ENCODE assay signal across 8 cellular contexts in genomic region chr3:42906085-42906904, GRCh38. TPM values are rescaled to one million over a fixed set of nuclear protein-coding genes. Genes with fewer than 3 reads are reported as not detected.
DNase-seq lines count a peak whose midpoint lies in the region; ATAC-seq and TF ChIP-seq lines count a peak whose summit lies in the region.

ZNF662 (plus strand) TSS chr3:42906142; CDS start chr3:42908115, 1,973 bp downstream.

- H3K27me3 Mint-ChIP-seq in GM23338 (ENCODE audit: insufficient read depth, low read depth, poor library complexity) = peaks cover 10% of the 10 kb centered on the region
- H3K27me3 Mint-ChIP-seq in activated CD8-positive, alpha-beta T cell treated with anti-CD3 and anti-CD28 coated beads for 36 hours = peaks cover 26% of the 10 kb centered on the region

- H3F3A ChIP-seq in GM23338 (replicated peaks; ENCODE audit: low read depth) = no peaks in the 10 kb centered on the region

- H3K4me1 ChIP-seq in GM23338 (ENCODE audit: insufficient read depth) = no peaks in the 10 kb centered on the region; the same call in 1 of the 2 replicates
- peaks cover 5% of the 10 kb centered on the region for H3K4me1 ChIP-seq in ovary (ENCODE audit: insufficient read depth)

- peaks cover 4% of the 10 kb centered on the region; the same call in 1 of the 3 replicates for H3K4me1 Mint-ChIP-seq in GM23338
- peaks cover 17% of the 10 kb centered on the region for H3K4me1 Mint-ChIP-seq in activated CD8-positive, alpha-beta T cell treated with anti-CD3 and anti-CD28 coated beads for 36 hours (ENCODE audit: low read depth)

- DNase-seq in GM23338 (ENCODE audit: low spot score) = peak; percentile 27
- DNase-seq in activated CD8-positive, alpha-beta T cell treated with anti-CD3 and anti-CD28 coated beads for 36 hours = peak; percentile 40
- DNase-seq in fibroblast of mammary gland (ENCODE audit: low read depth) = peak; percentile 26
- peak; percentile 66 to 83 (median 73) for DNase-seq in ovary
- no peak for DNase-seq in LoVo (ENCODE audit: low spot score)
- DNase-seq in CD1c-positive myeloid dendritic cell (ENCODE audit: extremely low spot score) = no peak
- no peak for DNase-seq in AML-193 (lab: John Stamatoyannopoulos, UW)
- DNase-seq in DMS114 treated with DMSO at 0.1 percent for 48 hours (lab: John Stamatoyannopoulos, UW; ENCODE audit: unreplicated experiment) = no peak

- peaks cover 32% of the 10 kb centered on the region for H3K9me3 Mint-ChIP-seq in GM23338
- H3K9me3 Mint-ChIP-seq in activated CD8-positive, alpha-beta T cell treated with anti-CD3 and anti-CD28 coated beads for 36 hours = peaks cover 13% of the 10 kb centered on the region

- H3K27me3 ChIP-seq in GM23338 (ENCODE audit: insufficient read depth) (no peaks in the 10 kb centered on the region), ovary (no peaks in the 10 kb centered on the region)

- H3K36me3 ChIP-seq in GM23338 (ENCODE audit: insufficient read depth) (no peaks in the 10 kb centered on the region; the same call in 1 of the 2 replicates), ovary (peaks cover under 1% of the 10 kb centered on the region)

- POLR2A ChIA-PET in activated CD8-positive, alpha-beta T cell treated with anti-CD3 and anti-CD28 coated beads for 36 hours (lab: Charles Lee) = no interaction called here

- no peak within 1 kb of the TSS for H3K27ac Mint-ChIP-seq in GM23338
- H3K27ac Mint-ChIP-seq in activated CD8-positive, alpha-beta T cell treated with anti-CD3 and anti-CD28 coated beads for 36 hours = peak within 1 kb of the TSS; percentile 58

- TF ChIP-seq CTCF in GM23338 (conservative IDR thresholded peaks at IDR 0.05; ENCODE audit: low read depth in 2 of 2) = no peak
- no peak for TF ChIP-seq CTCF in activated CD8-positive, alpha-beta T cell treated with anti-CD3 and anti-CD28 coated beads for 36 hours (IDR thresholded peaks at IDR 0.05)
- no peak for TF ChIP-seq CTCF in fibroblast of mammary gland (conservative IDR thresholded peaks at IDR 0.05; ENCODE audit: control insufficient read depth, insufficient read depth, low read depth, low read length)
- TF ChIP-seq CTCF in ovary (IDR thresholded peaks at IDR 0.05) = no peak

- H4K20me1 ChIP-seq in GM23338 (replicated peaks; ENCODE audit: insufficient read depth) = no peaks in the 10 kb centered on the region

- no peak for TF ChIP-seq EP300 in ovary (IDR thresholded peaks at IDR 0.05)

- H3K27ac ChIP-seq in GM23338 (ENCODE audit: low read depth) (no peak within 1 kb of the TSS), ovary (peak within 1 kb of the TSS; percentile 48 to 84)

- intact Hi-C loops in activated CD8-positive, alpha-beta T cell treated with anti-CD3 and anti-CD28 coated beads for 36 hours (cut with micrococcal nuclease) = no loop called here
- intact Hi-C loops in ovary (cut with DNase I) = no loop called here

- H3K9me2 ChIP-seq in GM23338 (ENCODE audit: insufficient read depth) = 0 out of 2 replicates have a peak, but pooled peaks cover 4% of the 10 kb centered on the region

- H3K9me3 ChIP-seq in ovary = peaks cover 0 to 16% of the 10 kb centered on the region in 2 donors

- no peaks in the 10 kb centered on the region for H3K79me2 ChIP-seq in GM23338 (replicated peaks; ENCODE audit: insufficient read depth)

- H2AFZ ChIP-seq in GM23338 = peak within 1 kb of the TSS; percentile 69

- peak; percentile 85 for ATAC-seq in GM23338
- peak; percentile 82 for ATAC-seq in activated CD8-positive, alpha-beta T cell treated with anti-CD3 and anti-CD28 coated beads for 36 hours

- H3K36me3 Mint-ChIP-seq in GM23338 (ENCODE audit: low read depth) = peaks cover 33% of the 10 kb centered on the region
- peaks cover 19% of the 10 kb centered on the region for H3K36me3 Mint-ChIP-seq in activated CD8-positive, alpha-beta T cell treated with anti-CD3 and anti-CD28 coated beads for 36 hours (ENCODE audit: low read depth)

- H3K4me3 Mint-ChIP-seq in GM23338 = peak within 1 kb of the TSS; percentile 14; the same call in 2 of the 3 replicates
- peak within 1 kb of the TSS; percentile 68 for H3K4me3 Mint-ChIP-seq in activated CD8-positive, alpha-beta T cell treated with anti-CD3 and anti-CD28 coated beads for 36 hours

- H3K4me3 ChIP-seq in GM23338 (peak within 1 kb of the TSS; percentile 13; the same call in 1 of the 2 replicates), fibroblast of mammary gland (ENCODE audit: control insufficient read depth, low read depth, low read length) (peak within 1 kb of the TSS; percentile 40), ovary (peak within 1 kb of the TSS; percentile 76)

- TF ChIP-seq POLR2A in ovary (IDR thresholded peaks at IDR 0.05) = peak; percentile 51

- WGBS in ovary, 3 donors = 2% methylated on average over 31 to 59 of the region's 59 CpGs

- CTCF ChIA-PET in activated CD8-positive, alpha-beta T cell treated with anti-CD3 and anti-CD28 coated beads for 36 hours (lab: Charles Lee) = interaction anchor here (1.0 kb wide), 2 partner anchors 25 to 317 kb away, joined by 4 to 6 read pairs; no protein-coding TSS in a partner anchor

- no peak within 1 kb of the TSS for H3K4me2 ChIP-seq in GM23338

TF ChIP-seq in GM23338, 12 proteins besides CTCF, POLR2A, EP300 and RAD21 (continues in another document):
- TF ChIP-seq EZH2phosphoT487 (IDR thresholded peaks at IDR 0.05; ENCODE audit: unreplicated experiment) (no peak), ZNF114 (CRISPR knock-in tag; IDR thresholded peaks at IDR 0.05) (no peak), POLR2AphosphoS5 (IDR thresholded peaks at IDR 0.05; ENCODE audit: low read depth) (no peak), JUNB (IDR thresholded peaks at IDR 0.05; ENCODE audit: unreplicated experiment) (no peak), NANOG (IDR thresholded peaks at IDR 0.05; ENCODE audit: borderline replicate concordance) (no peak), EZH2 (IDR thresholded peaks at IDR 0.05; ENCODE audit: low read depth, unreplicated experiment) (no peak), REST (IDR thresholded peaks at IDR 0.05; ENCODE audit: unreplicated experiment) (no peak)

RNA-seq across cellular contexts. Expression of gene ZNF662, which starts in this region (rescaled TPM):
- total RNA-seq in GM23338 (2014; rRNA removed; shearing (Covaris generic)) = 0.50 and 1.5 TPM in 2 replicates
- 0.84 and 1.4 TPM in 2 replicates for polyA plus RNA-seq in GM23338 (2016; fragmentation: Nextera tagmentation; extraction: Ambion mirVana)
- total RNA-seq in activated CD8-positive, alpha-beta T cell treated with anti-CD3 and anti-CD28 coated beads for 36 hours = 1 to 10 TPM; 2.1 to 3.2 TPM
- total RNA-seq in ovary = 10 to 100 TPM in 5 of 7 donors, 1 to 10 TPM in 2; 9.0 to 29.8 (median 24.6) TPM
- 10 to 100 TPM in 1 of 2 donors, 1 to 10 TPM in 1; 8.1 to 11.1 TPM for polyA plus RNA-seq in ovary

Comparison
In these comparisons a context has a peak if more than half of its experiments do, and no peak if none do; other contexts are left out.
1. DNase-seq: peak in GM23338 (single experiment), activated CD8-positive, alpha-beta T cell treated with anti-CD3 and anti-CD28 coated beads for 36 hours (single experiment), fibroblast of mammary gland (single experiment) and ovary (5 of 5); none in LoVo (single experiment), CD1c-positive myeloid dendritic cell (single experiment), AML-193 (0 of 2) and DMS114 treated with DMSO at 0.1 percent for 48 hours (single experiment).
2. H3K4me3 ChIP-seq: peak in every context shown above with its lines; median percentile 76 in ovary; 40 in fibroblast of mammary gland; 13 in GM23338.